Comparison of ENCODE assay signal across 17 cellular contexts in the genomic region with DNA sequence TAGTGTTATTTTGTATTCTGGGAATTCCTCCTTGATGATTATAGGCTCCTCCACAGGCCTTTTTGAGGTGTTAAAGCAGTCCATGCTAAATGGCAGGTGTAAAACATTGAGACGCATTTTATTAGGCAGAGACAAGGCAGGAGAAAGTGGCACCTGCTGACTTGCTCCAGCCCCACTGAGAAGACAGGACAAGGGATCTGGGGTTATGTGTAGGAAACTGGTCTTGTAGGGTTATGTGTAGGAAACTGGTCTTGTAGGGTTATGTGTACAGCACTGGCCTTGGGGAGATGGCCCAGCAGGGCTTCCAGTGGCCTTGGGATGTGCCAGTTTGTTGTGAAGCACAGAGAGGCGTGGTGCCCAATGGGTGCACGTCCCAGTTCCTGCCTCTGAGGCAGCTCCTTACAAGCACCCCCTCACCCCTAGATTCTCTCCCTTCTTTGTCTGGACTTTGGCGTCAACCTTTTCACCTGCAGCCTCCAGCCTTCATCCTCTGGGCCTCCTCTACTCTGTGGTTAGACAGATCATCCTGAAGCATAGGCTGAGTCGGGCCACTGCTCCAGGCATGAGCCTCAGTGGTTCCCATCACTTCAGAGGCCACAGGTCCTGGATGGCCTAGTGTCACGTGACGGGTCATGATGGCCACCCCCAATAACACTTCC. TPM values are rescaled to one million over a fixed set of nuclear protein-coding genes. Genes with fewer than 3 reads are reported as not detected.
DNase-seq lines count a peak whose midpoint lies in the region; ATAC-seq, FAIRE-seq and TF ChIP-seq lines count a peak whose summit lies in the region.
"Had no signal": no experiment of that assay in that cellular context is flagged by ENCODE, and none has a peak within 500 bp of the region (broad histone marks: within the 10 kb centered on the region; RNA-seq: fewer than 3 reads in every experiment).

No MANE protein-coding gene starts in this region.

- no peak for FAIRE-seq in K562 (lab: Jason Lieb, UNC)
- FAIRE-seq: A204.1, H54, HTR-8/SVneo had no signal

- H3K27ac ChIP-seq in K562 (ENCODE audit: extremely low read depth, low read depth, low read length) (no peak overlapping the region), hepatocyte (peak overlapping the region; percentile 91), transverse colon (peak overlapping the region; percentile 77 to 87 (median 86))

- no peaks in the 10 kb centered on the region for H3K9me2 ChIP-seq in hepatocyte (replicated peaks; ENCODE audit: insufficient read depth)

- TF ChIP-seq RAD21 in K562 (CRISPR knock-in tag; conservative IDR thresholded peaks at IDR 0.05 in 1 of 2, IDR thresholded peaks at IDR 0.05 in 1 of 2), result no peak

- TF ChIP-seq POLR2A in K562 (conservative IDR thresholded peaks at IDR 0.05) (no peak), transverse colon (IDR thresholded peaks at IDR 0.05) (no peak)

- no peaks in the 10 kb centered on the region for H3K4me1 ChIP-seq in K562 (replicated peaks in 1 of 2; ENCODE audit: control insufficient read depth in 2 of 2, insufficient read depth in 2 of 2, low read length in 2 of 2)
- peaks cover 35% of the 10 kb centered on the region for H3K4me1 ChIP-seq in hepatocyte (ENCODE audit: insufficient read depth)
- peaks cover 35% of the 10 kb centered on the region for H3K4me1 ChIP-seq in mucosa of descending colon (ENCODE audit: low read depth)
- H3K4me1 ChIP-seq in transverse colon, result peaks cover 14 to 36% (median 24%) of the 10 kb centered on the region in 4 donors
- H3K4me1 ChIP-seq: BE2C had no signal

- CTCF ChIA-PET in K562 (lab: Yijun Ruan, JAX; ENCODE audit: low intra/inter-chr PET ratio), result no interaction called here

- H3K4me3 ChIP-seq in K562 (no peak overlapping the region), hepatocyte (no peak overlapping the region), mucosa of descending colon (no peak overlapping the region), transverse colon (no peak overlapping the region)

- H3K27me3 ChIP-seq in K562 (ENCODE audit: control insufficient read depth in 2 of 2, insufficient read depth in 2 of 2, low read length in 2 of 2) (peaks cover 21 to 60% of the 10 kb centered on the region in 2 experiments; a peak in 4 of 5 replicates), hepatocyte (no peaks in the 10 kb centered on the region), transverse colon (no peaks in the 10 kb centered on the region)
- H3K27me3 ChIP-seq: BE2C had no signal

- no peak overlapping the region; a peak in 1 of 4 replicates for H3K9ac ChIP-seq in K562 (ENCODE audit: insufficient read depth in 1 of 2, low read depth in 2 of 2, low read length in 2 of 2)

- ATAC-seq in K562 (no peak), mucosa of descending colon (peak; percentile 2)
- ATAC-seq: CD8-positive, alpha-beta T cell; HCT116 had no signal

- H3K4me2 ChIP-seq in K562 (ENCODE audit: insufficient read depth, low read length) (no peak overlapping the region), hepatocyte (peak overlapping the region; percentile 71)

- intact Hi-C loops in K562 (cut with micrococcal nuclease) (no loop called here), mucosa of descending colon (cut with DNase I, micrococcal nuclease) (no loop called here), transverse colon (cut with DNase I; ENCODE audit: low total_unique reads) (no loop called here)

- peaks cover 2% of the 10 kb centered on the region; the same call in 1 of the 2 replicates for H4K20me1 ChIP-seq in K562 (replicated peaks; ENCODE audit: control insufficient read depth, insufficient read depth, low read length)
- peaks cover 5% of the 10 kb centered on the region for H4K20me1 ChIP-seq in hepatocyte (ENCODE audit: insufficient read depth, poor library complexity, severe bottlenecking)

- TF ChIP-seq EP300 in K562 (IDR thresholded peaks at IDR 0.05; ENCODE audit: low read length) (no peak), transverse colon (IDR thresholded peaks at IDR 0.05; ENCODE audit: low read depth) (no peak)

- H3K9me3 ChIP-seq in K562 (replicated peaks; ENCODE audit: control insufficient read depth, insufficient read depth, low read depth, low read length) (no peaks in the 10 kb centered on the region), hepatocyte (ENCODE audit: low read depth) (no peaks in the 10 kb centered on the region), mucosa of descending colon (no peaks in the 10 kb centered on the region), transverse colon (no peaks in the 10 kb centered on the region)
- H3K9me3 ChIP-seq: BE2C had no signal

- POLR2A ChIA-PET in K562 (lab: Yijun Ruan, JAX), result no interaction called here

- DNase-seq in K562 (ENCODE audit: extremely low read depth in 1 of 4, low spot score in 3 of 4), result no peak
- DNase-seq in hepatocyte (ENCODE audit: low spot score), result no peak
- peak in 1 of 3 donors; percentile 50 for DNase-seq in mucosa of descending colon
- no peak for DNase-seq in transverse colon
- DNase-seq in stimulated activated CD4-positive, alpha-beta T cell treated with anti-CD3 and anti-CD28 coated beads, Interleukin-2, amount 100 ng/mL, for 24 hours, result no peak
- DNase-seq in iPS-NIHi7 (ENCODE audit: extremely low spot score), result no peak
- DNase-seq in MV-4-11 (lab: John Stamatoyannopoulos, UW), result no peak
- DNase-seq: BE2C; CD8-positive, alpha-beta T cell; DMS53; GF-D8 had no signal

- WGBS in K562 (ENCODE audit: insufficient coverage, low coverage, missing lambda C conversion rate), result 2% methylated on average over 7 of the region's 7 CpGs
- 90% methylated on average over 7 of the region's 7 CpGs for WGBS in hepatocyte (ENCODE audit: low lambda C conversion rate, missing lambda C conversion rate)
- WGBS in transverse colon (ENCODE audit: low coverage in 1 of 2), 2 donors, result 71 to 78% methylated on average over 1 to 7 of the region's 7 CpGs

- no peak overlapping the region for H2AFZ ChIP-seq in K562 (ENCODE audit: low read depth, low read length)
- no peak overlapping the region for H2AFZ ChIP-seq in hepatocyte

- TF ChIP-seq CTCF in K562 (IDR thresholded peaks at IDR 0.05 in 2 of 3, conservative IDR thresholded peaks at IDR 0.05 in 1 of 3; ENCODE audit: insufficient read depth in 2 of 3, low read depth in 1 of 3, low read length in 3 of 3) (no peak), hepatocyte (IDR thresholded peaks at IDR 0.05; ENCODE audit: poor library complexity) (no peak), mucosa of descending colon (IDR thresholded peaks at IDR 0.05) (no peak), transverse colon (IDR thresholded peaks at IDR 0.05) (no peak)

- H3K9me1 ChIP-seq in K562 (ENCODE audit: control insufficient read depth, insufficient read depth, low read length), result peaks cover 2% of the 10 kb centered on the region

- no TSS peak for BruUV-seq in K562 (replicated peaks; lab: Mats Ljungman, UMichigan)

- H3K36me3 ChIP-seq in K562 (ENCODE audit: control insufficient read depth, insufficient read depth, low read length) (no peaks in the 10 kb centered on the region), hepatocyte (replicated peaks; ENCODE audit: insufficient read depth, low read depth) (no peaks in the 10 kb centered on the region), mucosa of descending colon (ENCODE audit: low read depth) (no peaks in the 10 kb centered on the region), transverse colon (no peaks in the 10 kb centered on the region)
- H3K36me3 ChIP-seq: BE2C had no signal

- in situ Hi-C loops in K562 (cut with MboI) (no loop called here), transverse colon (cut with MboI; ENCODE audit: low pct_ligation_motif_present in 1 of 4, low pct_unique_long_range_greater_than_20kb in 1 of 4, low sequenced_read_pairs in 3 of 4) (no loop called here)

- H3K79me2 ChIP-seq in K562 (ENCODE audit: control insufficient read depth, insufficient read depth, low read length), result no peaks in the 10 kb centered on the region
- peaks cover 2% of the 10 kb centered on the region for H3K79me2 ChIP-seq in hepatocyte

RNA-seq across cellular contexts. Expression of a gene that starts 0.9 kb away (rescaled TPM):
- not detected in 2 replicates for total RNA-seq in K562 (2011; cell fraction: chromatin; rRNA removed; ENCODE audit: low replicate concordance)
- not detected in 2 replicates for total RNA-seq in K562 (2011; cell fraction: nucleolus; rRNA removed)
- not detected in 2 replicates for total RNA-seq in K562 (2011; cell fraction: nucleoplasm; rRNA removed)
- total RNA-seq in K562 (2014; rRNA removed) (not detected in 2 replicates), K562 (2014; rRNA removed; fragmentation: Illumina TruSeq; extraction: Trizol) (not detected in 2 replicates), K562 (2015; rRNA removed; fragmentation: Illumina TruSeq; extraction: Trizol) (not detected in 2 replicates), K562 (2021) (0.64 and 0.98 TPM in 2 replicates), hepatocyte (165 and 244 TPM in 2 replicates), mucosa of descending colon (1,000 to 10,000 TPM in 2 of 3 donors, 100 to 1,000 TPM in 1; 768 to 5,199 (median 1,319) TPM), transverse colon (1,000 to 10,000 TPM; 1,053 to 3,583 (median 2,025) TPM)
- polyA plus RNA-seq in K562 (2011; rRNA removed) (not detected in 2 replicates), K562 (2014; fragmentation: Illumina TruSeq; extraction: Trizol) (not detected in 2 replicates), K562 (2014; fragmentation: Nextera tagmentation; extraction: Ambion mirVana) (not detected), K562 (2014; rRNA removed) (not detected in 2 replicates), hepatocyte (763 and 780 TPM in 2 replicates)
- not detected in 2 replicates for polyA plus RNA-seq in K562 (2011; cell fraction: cytosol; rRNA removed)
- not detected in 2 replicates for polyA plus RNA-seq in K562 (2011; cell fraction: nucleus; rRNA removed)
- not detected in 2 replicates for polyA plus RNA-seq in K562 (2012)
- polyA minus RNA-seq in K562 (2011; rRNA and poly(A)+ RNA removed), result not detected in 2 replicates
- polyA minus RNA-seq in K562 (2011; cell fraction: cytosol; rRNA and poly(A)+ RNA removed), result not detected in 2 replicates
- polyA minus RNA-seq in K562 (2011; cell fraction: nucleus; rRNA and poly(A)+ RNA removed), result not detected in 2 replicates
- total RNA-seq: CD8-positive, alpha-beta T cell had no signal
- polyA plus RNA-seq: AG04450, CD14-positive monocyte had no signal

RNA-seq across cellular contexts. Expression of a gene that starts 41.4 kb away (rescaled TPM):
- not detected in 2 replicates for total RNA-seq in K562 (2011; cell fraction: chromatin; rRNA removed; ENCODE audit: low replicate concordance)
- total RNA-seq in K562 (2011; cell fraction: nucleolus; rRNA removed), result not detected in 2 replicates
- total RNA-seq in K562 (2011; cell fraction: nucleoplasm; rRNA removed), result not detected in 2 replicates
- not detected in 2 replicates for total RNA-seq in K562 (2014; rRNA removed)
- total RNA-seq in K562 (2014; rRNA removed; fragmentation: Illumina TruSeq; extraction: Trizol), result not detected in 2 replicates
- total RNA-seq in K562 (2015; rRNA removed; fragmentation: Illumina TruSeq; extraction: Trizol), result not detected in 2 replicates
- total RNA-seq in K562 (2021), result 0.54 TPM in 1 of 2 replicates, not detected in the other
- polyA plus RNA-seq in K562 (2011; rRNA removed), result not detected in 2 replicates
- polyA plus RNA-seq in K562 (2011; cell fraction: cytosol; rRNA removed), result not detected in 2 replicates
- not detected in 2 replicates for polyA plus RNA-seq in K562 (2011; cell fraction: nucleus; rRNA removed)
- polyA plus RNA-seq in K562 (2012), result not detected in 2 replicates
- not detected in 2 replicates for polyA plus RNA-seq in K562 (2014; fragmentation: Illumina TruSeq; extraction: Trizol)
- polyA plus RNA-seq in K562 (2014; fragmentation: Nextera tagmentation; extraction: Ambion mirVana), result not detected
- polyA plus RNA-seq in K562 (2014; rRNA removed), result not detected in 2 replicates
- not detected in 2 replicates for polyA minus RNA-seq in K562 (2011; rRNA and poly(A)+ RNA removed)
- not detected in 2 replicates for polyA minus RNA-seq in K562 (2011; cell fraction: cytosol; rRNA and poly(A)+ RNA removed)
- polyA minus RNA-seq in K562 (2011; cell fraction: nucleus; rRNA and poly(A)+ RNA removed), result not detected in 2 replicates
- 4.8 and 7.1 TPM in 2 replicates for total RNA-seq in hepatocyte
- 3.7 and 7.1 TPM in 2 replicates for polyA plus RNA-seq in hepatocyte
- total RNA-seq in mucosa of descending colon, result 10 to 100 TPM; 16.8 to 33.3 (median 16.8) TPM
- 10 to 100 TPM in 3 of 4 donors, 1 to 10 TPM in 1; 1.1 to 33.2 (median 17.5) TPM for total RNA-seq in transverse colon

Comparison
In these comparisons a context has a peak if more than half of its experiments do, and no peak if none do; other contexts are left out.
1. RNA of a gene that starts 0.9 kb away (total RNA-seq): 1,053 to 3,583 TPM in transverse colon, 768 to 5,199 TPM in mucosa of descending colon and 165 to 244 TPM in hepatocyte; 0.64 to 0.98 TPM in K562; every median in the first group is over 10 times any median in the second.